Comparison of ENCODE assay signal across 1 cellular context in genomic region chr4:40196724-40197281, GRCh38.
TF ChIP-seq lines count a peak whose summit lies in the region.

TSS of gene RHOH (plus strand) at chr4:40197031. CDS start at chr4:40243387, 46,356 bp downstream.

TF ChIP-seq in K562, 482 proteins besides CTCF, POLR2A, EP300 and RAD21 (continued from another document and continues in another):
- no peak for TF ChIP-seq E4F1 (CRISPR knock-in tag; IDR thresholded peaks at IDR 0.05; ENCODE audit: borderline replicate concordance)
- 0 out of 2 replicates have a peak, but pooled peaks have one; percentile 10 for TF ChIP-seq CREM (IDR thresholded peaks at IDR 0.05; ENCODE audit: low read depth)
- 0 out of 2 replicates have a peak, but pooled peaks have one; percentile 30 for TF ChIP-seq CREB3 (tag; conservative IDR thresholded peaks at IDR 0.05; ENCODE audit: low read depth)
- 0 out of 4 replicates have a peak, but pooled peaks of 1 of the 2 experiments have one; percentile 44 for TF ChIP-seq UBTF (IDR thresholded peaks at IDR 0.05; ENCODE audit: borderline replicate concordance in 1 of 2, low read depth in 2 of 2, low read length in 2 of 2)
- TF ChIP-seq OTX1 (CRISPR knock-in tag; IDR thresholded peaks at IDR 0.05) = no peak
- TF ChIP-seq TSHZ1 (CRISPR knock-in tag; IDR thresholded peaks at IDR 0.05) = no peak
- TF ChIP-seq NFRKB (IDR thresholded peaks at IDR 0.05; ENCODE audit: low read depth) = peak; percentile 81
- no peak for TF ChIP-seq ZNF778 (CRISPR knock-in tag; IDR thresholded peaks at IDR 0.05)
- 0 out of 2 replicates have a peak, but pooled peaks have one; percentile 14 for TF ChIP-seq ZKSCAN8 (CRISPR knock-in tag; IDR thresholded peaks at IDR 0.05)
- no peak for TF ChIP-seq ATF3 (IDR thresholded peaks at IDR 0.05)
- no peak for TF ChIP-seq ATF3 (CRISPR knock-in tag; conservative IDR thresholded peaks at IDR 0.05)
- peak; percentile 30 to 62; a peak in 2 of 4 replicates for TF ChIP-seq MNT (conservative IDR thresholded peaks at IDR 0.05)
- TF ChIP-seq DMBX1 (CRISPR knock-in tag; IDR thresholded peaks at IDR 0.05; ENCODE audit: borderline replicate concordance) = 0 out of 2 replicates have a peak, but pooled peaks have one; percentile 30
- TF ChIP-seq FIP1L1 (IDR thresholded peaks at IDR 0.05; ENCODE audit: low read depth, low read length, poor library complexity, severe bottlenecking) = no peak
- TF ChIP-seq HNRNPLL (IDR thresholded peaks at IDR 0.05; ENCODE audit: low read depth, low read length, poor library complexity, severe bottlenecking) = peak; percentile 39
- no peak for TF ChIP-seq FOXJ3 (CRISPR knock-in tag; IDR thresholded peaks at IDR 0.05)
- TF ChIP-seq NELFE (IDR thresholded peaks at IDR 0.05; ENCODE audit: insufficient read depth, insufficient read length) = no peak
- TF ChIP-seq ZEB2 (IDR thresholded peaks at IDR 0.05) = no peak
- TF ChIP-seq SMARCA4 (IDR thresholded peaks at IDR 0.05) = 0 out of 2 replicates have a peak, but pooled peaks have one; percentile 46
- TF ChIP-seq PURB (CRISPR knock-in tag; IDR thresholded peaks at IDR 0.05; ENCODE audit: low read depth) = no peak
- no peak for TF ChIP-seq KLF16 (IDR thresholded peaks at IDR 0.05)
- TF ChIP-seq SMARCC2 (IDR thresholded peaks at IDR 0.05; ENCODE audit: low read depth) = no peak
- TF ChIP-seq KAT7 (CRISPR knock-in tag; IDR thresholded peaks at IDR 0.05; ENCODE audit: borderline replicate concordance) = no peak
- peak; percentile 76 for TF ChIP-seq ZNF592 (IDR thresholded peaks at IDR 0.05)
- no peak for TF ChIP-seq KLF6 (CRISPR knock-in tag; IDR thresholded peaks at IDR 0.05; ENCODE audit: borderline replicate concordance)
- no peak for TF ChIP-seq NR4A1 (CRISPR knock-in tag; IDR thresholded peaks at IDR 0.05)
- TF ChIP-seq NR4A1 (tag; IDR thresholded peaks at IDR 0.05) = 0 out of 2 replicates have a peak, but pooled peaks have one; percentile 34
- no peak for TF ChIP-seq RFX5 (IDR thresholded peaks at IDR 0.05; ENCODE audit: low read depth, low read length)
- 0 out of 2 replicates have a peak, but pooled peaks have one; percentile 32 for TF ChIP-seq ARID1B (IDR thresholded peaks at IDR 0.05)
- peak; percentile 19; the same call in 1 of the 2 replicates for TF ChIP-seq VEZF1 (CRISPR knock-in tag; IDR thresholded peaks at IDR 0.05)
- no peak for TF ChIP-seq TFAM (CRISPR knock-in tag; conservative IDR thresholded peaks at IDR 0.05)
- TF ChIP-seq PRMT5 (CRISPR knock-in tag; IDR thresholded peaks at IDR 0.05) = no peak
- peak; percentile 19 for TF ChIP-seq ASH1L (IDR thresholded peaks at IDR 0.05; ENCODE audit: borderline replicate concordance, low read depth, partially characterized antibody)
- TF ChIP-seq MLX (CRISPR knock-in tag; conservative IDR thresholded peaks at IDR 0.05) = no peak
- peak; percentile 25; the same call in 1 of the 2 replicates for TF ChIP-seq ELF1 (tag; IDR thresholded peaks at IDR 0.05)
- TF ChIP-seq ZNF57 (CRISPR knock-in tag; IDR thresholded peaks at IDR 0.05) = no peak
- TF ChIP-seq DIDO1 (tag; IDR thresholded peaks at IDR 0.05; ENCODE audit: low read depth) = no peak
- no peak for TF ChIP-seq ZNF561 (CRISPR knock-in tag; conservative IDR thresholded peaks at IDR 0.05)
- 0 out of 2 replicates have a peak, but pooled peaks have one; percentile 32 for TF ChIP-seq ZNF395 (CRISPR knock-in tag; IDR thresholded peaks at IDR 0.05)
- TF ChIP-seq GATAD2A (IDR thresholded peaks at IDR 0.05) = 0 out of 2 replicates have a peak, but pooled peaks have one; percentile 12
- no peak for TF ChIP-seq ZNF444 (CRISPR knock-in tag; IDR thresholded peaks at IDR 0.05)
- 0 out of 2 replicates have a peak, but pooled peaks have one; percentile 19 for TF ChIP-seq EP400 (IDR thresholded peaks at IDR 0.05)
- no peak for TF ChIP-seq ATF1 (CRISPR knock-in tag; IDR thresholded peaks at IDR 0.05)
- TF ChIP-seq ATF1 (tag; IDR thresholded peaks at IDR 0.05) = 0 out of 2 replicates have a peak, but pooled peaks have one; percentile 19
